In the genomic region with DNA sequence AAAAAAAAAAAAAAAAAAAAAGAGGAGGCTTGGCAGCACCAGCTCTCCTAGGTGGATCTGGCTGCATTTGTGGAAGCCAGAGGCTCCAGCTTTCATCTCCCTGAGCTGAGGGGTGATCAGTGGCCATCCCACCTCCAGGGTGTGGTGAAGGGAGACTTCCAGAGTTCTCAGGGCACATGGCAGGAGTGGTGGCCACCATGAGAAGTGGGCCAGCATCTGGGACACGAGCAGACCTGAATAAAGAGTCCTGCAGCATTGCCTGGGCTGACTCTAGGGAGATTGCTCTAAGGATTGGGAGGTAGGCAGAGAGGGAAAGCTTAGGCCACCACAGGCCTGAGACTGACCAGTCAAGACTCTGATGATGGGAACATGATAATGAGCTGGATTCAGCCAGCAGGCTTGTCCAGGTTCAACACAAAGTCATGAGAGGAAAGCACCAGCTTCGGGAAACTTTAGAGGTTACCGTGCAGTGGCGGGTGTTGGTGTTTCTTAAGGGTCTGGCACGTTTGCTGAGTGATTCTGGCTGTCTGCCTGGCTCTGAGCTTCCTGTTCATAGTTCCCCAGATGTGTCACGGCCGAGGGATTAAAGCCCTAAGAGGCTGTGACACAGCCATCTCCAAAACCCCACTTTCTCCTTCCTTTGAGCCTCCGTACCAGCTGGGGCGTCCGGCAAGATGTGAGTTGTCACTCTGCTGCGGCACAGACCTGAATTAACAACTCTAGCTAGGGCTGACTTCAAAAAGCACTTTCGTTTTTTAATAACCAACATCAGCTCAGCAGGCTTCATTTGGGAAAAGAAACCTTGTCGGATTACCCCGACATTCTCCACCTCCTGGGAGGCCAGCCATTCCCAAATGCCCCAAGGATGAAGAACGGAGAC, we compare ENCODE assay signal across 8 cellular contexts. TPM values are rescaled to one million over a fixed set of nuclear protein-coding genes. Genes with fewer than 3 reads are reported as not detected.
DNase-seq lines count a peak whose midpoint lies in the region; ATAC-seq and TF ChIP-seq lines count a peak whose summit lies in the region.

No MANE protein-coding gene starts in this region.

- no peak overlapping the region for H3K27ac ChIP-seq in duodenal mucosa (ENCODE audit: low read depth, low read length)
- H3K27ac ChIP-seq in neutrophil: peak overlapping the region; percentile 12
- H3K27ac ChIP-seq in tibial nerve: peak overlapping the region in 3 of 4 donors; percentile 41 to 69 (median 67)

- peak in 1 of 2 donors; percentile 47 for TF ChIP-seq EP300 in tibial nerve (IDR thresholded peaks at IDR 0.05)

- H3K4me1 ChIP-seq in duodenal mucosa (ENCODE audit: control insufficient read depth in 1 of 2, insufficient read depth in 2 of 2, low read length in 2 of 2) (peaks cover 0 to 6% of the 10 kb centered on the region in 2 donors), neutrophil (ENCODE audit: control insufficient read depth in 1 of 2, insufficient read depth in 1 of 2, low read depth in 1 of 2, low read length in 1 of 2) (peaks cover 8 to 12% of the 10 kb centered on the region in 2 experiments), tibial nerve (peaks cover 0 to 4% (median 0%) of the 10 kb centered on the region in 4 donors)

- peak; percentile 9 for DNase-seq in SKM-1 treated with dmso at 0.1 percent for 144 hours (lab: John Stamatoyannopoulos, UW; ENCODE audit: unreplicated experiment)
- DNase-seq in SKM-1 (lab: John Stamatoyannopoulos, UW; ENCODE audit: unreplicated experiment): no peak
- DNase-seq in activated CD4-positive, alpha-beta T cell treated with anti-CD3 and anti-CD28 coated beads for 4 hours: peak; percentile 55 to 60
- DNase-seq in tibial nerve (ENCODE audit: low spot score in 2 of 2): peak; percentile 28 to 66
- no peak for DNase-seq in NCI-H1436 treated with DMSO at 0.1 percent for 48 hours (lab: John Stamatoyannopoulos, UW)

- peak overlapping the region in 1 of 2 donors; percentile 21 for H3K9ac ChIP-seq in duodenal mucosa (ENCODE audit: low read depth in 1 of 2, low read length in 2 of 2)

- H3K27me3 ChIP-seq in duodenal mucosa (ENCODE audit: control insufficient read depth in 1 of 2, insufficient read depth in 2 of 2, low read length in 2 of 2): no peaks in the 10 kb centered on the region
- H3K27me3 ChIP-seq in neutrophil: no peaks in the 10 kb centered on the region
- no peaks in the 10 kb centered on the region for H3K27me3 ChIP-seq in tibial nerve

- H3K9me3 ChIP-seq in duodenal mucosa (ENCODE audit: control insufficient read depth in 1 of 2, low read length in 2 of 2): no peaks in the 10 kb centered on the region
- no peaks in the 10 kb centered on the region for H3K9me3 ChIP-seq in neutrophil
- no peaks in the 10 kb centered on the region for H3K9me3 ChIP-seq in tibial nerve

- TF ChIP-seq POLR2A in tibial nerve (IDR thresholded peaks at IDR 0.05): no peak

- no peak for TF ChIP-seq CTCF in neutrophil (IDR thresholded peaks at IDR 0.05)
- no peak for TF ChIP-seq CTCF in tibial nerve (IDR thresholded peaks at IDR 0.05)

- no peaks in the 10 kb centered on the region for H3K36me3 ChIP-seq in duodenal mucosa (ENCODE audit: control insufficient read depth in 1 of 2, insufficient read depth in 2 of 2, low read length in 2 of 2)
- H3K36me3 ChIP-seq in neutrophil: no peaks in the 10 kb centered on the region
- no peaks in the 10 kb centered on the region for H3K36me3 ChIP-seq in tibial nerve

- H3K4me3 ChIP-seq in duodenal mucosa (ENCODE audit: low read depth in 1 of 2, low read length in 2 of 2) (peak overlapping the region; percentile 40), neutrophil (ENCODE audit: low read depth in 1 of 2, low read length in 1 of 2) (peak overlapping the region in 1 of 2 experiments; percentile 18), tibial nerve (peak overlapping the region; percentile 5 to 43 (median 22))

- 26 to 40% methylated on average over 14 to 15 of the region's 15 CpGs for WGBS in tibial nerve, 2 donors

- ATAC-seq in HG03354 (IDR thresholded peaks at IDR 0.05; ENCODE audit: poor library complexity, severe bottlenecking, unreplicated experiment): peak; percentile 90

RNA-seq across cellular contexts. Expression of a gene that starts 38.3 kb away (rescaled TPM):
- total RNA-seq in tibial nerve: 10 to 100 TPM; 29.5 to 81.2 (median 57.4) TPM

Comparison
In these comparisons a context has a peak if more than half of its experiments do, and no peak if none do; other contexts are left out.
1. DNase-seq: peak in SKM-1 treated with dmso at 0.1 percent for 144 hours (single experiment), activated CD4-positive, alpha-beta T cell treated with anti-CD3 and anti-CD28 coated beads for 4 hours (2 of 2) and tibial nerve (2 of 2); none in SKM-1 (single experiment) and NCI-H1436 treated with DMSO at 0.1 percent for 48 hours (single experiment).